Comparison of ENCODE assay signal across 8 cellular contexts in genomic region chr12:48972213-48973021, GRCh38. TPM values are rescaled to one million over a fixed set of nuclear protein-coding genes. Genes with fewer than 3 reads are reported as not detected.
A peak's percentile ranks its signal among the peaks of the same experiment; 100 is the strongest.
DNase-seq lines count a peak whose midpoint lies in the region; ATAC-seq and TF ChIP-seq lines count a peak whose summit lies in the region.

No MANE protein-coding gene starts in this region.

- H3F3A ChIP-seq in GM23338 (replicated peaks; ENCODE audit: low read depth): peaks cover 20% of the 10 kb centered on the region; the same call in 1 of the 2 replicates

- POLR2A ChIA-PET in A673 (lab: Charles Lee; ENCODE audit: low non-redundant PET): no interaction called here
- POLR2A ChIA-PET in OCI-LY7 (lab: Charles Lee): interaction anchor here (0.6 kb wide), 1 partner anchor 120 kb away, joined by 4 read pairs; the partner anchor contains the start of gene DDX23

- H3K36me3 ChIP-seq in A673 (ENCODE audit: insufficient read depth, low read length, poor library complexity, severe bottlenecking) (no peaks in the 10 kb centered on the region), GM23338 (ENCODE audit: insufficient read depth) (no peaks in the 10 kb centered on the region), iPS-15b (ENCODE audit: control insufficient read depth, insufficient read depth, low read length) (no peaks in the 10 kb centered on the region), OCI-LY7 (ENCODE audit: insufficient read depth, low read length) (no peaks in the 10 kb centered on the region)

- peak overlapping the region; percentile 60 for H3K4me3 Mint-ChIP-seq in GM23338

- H3K4me3 ChIP-seq in A673 (ENCODE audit: low read depth, low read length, poor library complexity, severe bottlenecking) (peak overlapping the region; percentile 46), GM23338 (peak overlapping the region; percentile 55), iPS-15b (ENCODE audit: low read depth, low read length) (peak overlapping the region; percentile 56), OCI-LY7 (ENCODE audit: low read depth, low read length, poor library complexity, severe bottlenecking) (no peak overlapping the region)

- H3K27ac ChIP-seq in A673 (ENCODE audit: low read depth, low read length, poor library complexity, severe bottlenecking) (no peak overlapping the region), GM23338 (ENCODE audit: low read depth) (no peak overlapping the region), OCI-LY7 (ENCODE audit: low read depth, low read length, poor library complexity, severe bottlenecking) (no peak overlapping the region)

- H2AFZ ChIP-seq in GM23338 (no peak overlapping the region), OCI-LY7 (ENCODE audit: low read length) (no peak overlapping the region)

- no peaks in the 10 kb centered on the region for H3K9me3 ChIP-seq in A673 (ENCODE audit: low read depth, low read length, poor library complexity, severe bottlenecking)
- H3K9me3 ChIP-seq in iPS-15b (ENCODE audit: control insufficient read depth, insufficient read depth, low read length): no peaks in the 10 kb centered on the region
- H3K9me3 ChIP-seq in OCI-LY7 (ENCODE audit: low read length): no peaks in the 10 kb centered on the region

- no peaks in the 10 kb centered on the region; the same call in 2 of the 3 replicates for H3K9me3 Mint-ChIP-seq in GM23338

- H3K27me3 ChIP-seq in A673 (replicated peaks; ENCODE audit: insufficient read depth, low read depth, low read length, poor library complexity): peaks cover 50% of the 10 kb centered on the region
- H3K27me3 ChIP-seq in GM23338 (ENCODE audit: insufficient read depth): peaks cover 100% of the 10 kb centered on the region
- peaks cover 93% of the 10 kb centered on the region for H3K27me3 ChIP-seq in iPS-15b (ENCODE audit: control insufficient read depth, insufficient read depth, low read length)

- DNase-seq in A673 (ENCODE audit: low spot score) (no peak), GM23338 (ENCODE audit: low spot score) (peak; percentile 38), T1000 (lab: John Stamatoyannopoulos, UW) (peak; percentile 89), OCI-LY7 (ENCODE audit: low spot score) (no peak), NCI-H2107 (lab: John Stamatoyannopoulos, UW) (no peak)

- peaks cover 20% of the 10 kb centered on the region for H4K20me1 ChIP-seq in GM23338 (replicated peaks; ENCODE audit: insufficient read depth)
- no peaks in the 10 kb centered on the region for H4K20me1 ChIP-seq in OCI-LY7 (ENCODE audit: insufficient read depth, low read length)

- H3K27ac Mint-ChIP-seq in GM23338: no peak overlapping the region

- CTCF ChIA-PET in A673 (lab: Charles Lee): interaction anchor here (0.8 kb wide), 1 partner anchor 15 kb away, joined by 4 read pairs; the partner anchor contains the start of gene ARF3
- CTCF ChIA-PET in OCI-LY7 (lab: Charles Lee; ENCODE audit: unreplicated experiment): no interaction called here

- H3K79me2 ChIP-seq in GM23338 (replicated peaks; ENCODE audit: insufficient read depth) (no peaks in the 10 kb centered on the region), OCI-LY7 (ENCODE audit: insufficient read depth, low read depth, low read length) (no peaks in the 10 kb centered on the region)

- H3K4me1 Mint-ChIP-seq in GM23338: peaks cover 44% of the 10 kb centered on the region

- TF ChIP-seq CTCF in A673 (conservative IDR thresholded peaks at IDR 0.05; ENCODE audit: low read depth, low read length): no peak
- peak; percentile 33 to 52 for TF ChIP-seq CTCF in GM23338 (conservative IDR thresholded peaks at IDR 0.05; ENCODE audit: low read depth in 2 of 2)
- TF ChIP-seq CTCF in OCI-LY7 (conservative IDR thresholded peaks at IDR 0.05; ENCODE audit: low read length): no peak

- no peaks in the 10 kb centered on the region for H3K9me2 ChIP-seq in GM23338 (ENCODE audit: insufficient read depth)
- no peaks in the 10 kb centered on the region for H3K9me2 ChIP-seq in OCI-LY7 (ENCODE audit: insufficient read depth, low read length)

- no peaks in the 10 kb centered on the region; the same call in 1 of the 3 replicates for H3K36me3 Mint-ChIP-seq in GM23338 (ENCODE audit: low read depth)

- intact Hi-C loops in A673 (cut with micrococcal nuclease; ENCODE audit: unreplicated experiment): no loop called here
- intact Hi-C loops in OCI-LY7 (cut with micrococcal nuclease; ENCODE audit: unreplicated experiment): no loop called here

- peaks cover 100% of the 10 kb centered on the region for H3K27me3 Mint-ChIP-seq in GM23338 (ENCODE audit: insufficient read depth, low read depth, poor library complexity)

- H3K9ac ChIP-seq in iPS-15b (ENCODE audit: low read depth, low read length): no peak overlapping the region

- H3K4me1 ChIP-seq in A673 (ENCODE audit: insufficient read depth, low read length, poor library complexity, severe bottlenecking) (peaks cover 16% of the 10 kb centered on the region), GM23338 (ENCODE audit: insufficient read depth) (peaks cover 41% of the 10 kb centered on the region), iPS-15b (ENCODE audit: control insufficient read depth, insufficient read depth, low read length) (peaks cover 20% of the 10 kb centered on the region), OCI-LY7 (ENCODE audit: insufficient read depth, low read length, poor library complexity, severe bottlenecking) (peaks cover under 1% of the 10 kb centered on the region)

- ATAC-seq in GM23338: peak; percentile 3; the same call in 2 of the 3 replicates
- no peak for ATAC-seq in HG03565 (IDR thresholded peaks at IDR 0.05; ENCODE audit: unreplicated experiment)
- no peak for ATAC-seq in HG03571 (IDR thresholded peaks at IDR 0.05; ENCODE audit: unreplicated experiment)

- peak overlapping the region; percentile 88 for H3K4me2 ChIP-seq in GM23338
- no peak overlapping the region for H3K4me2 ChIP-seq in OCI-LY7 (ENCODE audit: low read length)

- BruUV-seq in A673 (replicated peaks; lab: Mats Ljungman, UMichigan) (no TSS peak), OCI-LY7 (replicated peaks; lab: Mats Ljungman, UMichigan) (no TSS peak)

TF ChIP-seq in GM23338, 12 proteins besides CTCF, POLR2A, EP300 and RAD21:
- TF ChIP-seq CREB1 (CRISPR knock-in tag; IDR thresholded peaks at IDR 0.05; ENCODE audit: low read depth) (no peak), EZH2phosphoT487 (IDR thresholded peaks at IDR 0.05; ENCODE audit: unreplicated experiment) (peak; percentile 55), ZNF114 (CRISPR knock-in tag; IDR thresholded peaks at IDR 0.05) (no peak), EZH2 (IDR thresholded peaks at IDR 0.05; ENCODE audit: low read depth, unreplicated experiment) (peak; percentile 74)

RNA-seq across cellular contexts. Expression of gene WNT10B, which starts 0.9 kb away (rescaled TPM):
- 0.17 and 0.50 TPM in 2 replicates for total RNA-seq in A673 (2021)
- 0.50 TPM in 1 of 2 replicates, not detected in the other for total RNA-seq in GM23338 (2014; rRNA removed; shearing (Covaris generic))
- polyA plus RNA-seq in GM23338 (2016; fragmentation: Nextera tagmentation; extraction: Ambion mirVana): not detected in 2 replicates
- total RNA-seq in OCI-LY7 (2014; rRNA removed; shearing (Covaris generic)): not detected in 2 replicates
- not detected in 2 replicates for total RNA-seq in OCI-LY7 (2022)

RNA-seq across cellular contexts. Expression of gene WNT1, which starts 5.7 kb away (rescaled TPM):
- total RNA-seq in A673 (2021) (not detected in 2 replicates), OCI-LY7 (2022) (not detected in 2 replicates)
- total RNA-seq in GM23338 (2014; rRNA removed; shearing (Covaris generic)): not detected in 2 replicates
- not detected in 2 replicates for polyA plus RNA-seq in GM23338 (2016; fragmentation: Nextera tagmentation; extraction: Ambion mirVana)
- not detected in 2 replicates for total RNA-seq in OCI-LY7 (2014; rRNA removed; shearing (Covaris generic))

RNA-seq across cellular contexts. Expression of gene ARF3, which starts 15.1 kb away (rescaled TPM):
- 183 and 196 TPM in 2 replicates for total RNA-seq in A673 (2021)
- 125 and 130 TPM in 2 replicates for total RNA-seq in GM23338 (2014; rRNA removed; shearing (Covaris generic))
- 53.9 and 57.0 TPM in 2 replicates for polyA plus RNA-seq in GM23338 (2016; fragmentation: Nextera tagmentation; extraction: Ambion mirVana)
- 41.2 and 42.9 TPM in 2 replicates for total RNA-seq in OCI-LY7 (2014; rRNA removed; shearing (Covaris generic))
- total RNA-seq in OCI-LY7 (2022): 106 and 133 TPM in 2 replicates

RNA-seq across cellular contexts. Expression of gene DDN, which starts 26.8 kb away (rescaled TPM):
- total RNA-seq in A673 (2021): 2.7 and 2.9 TPM in 2 replicates
- 0.04 and 0.10 TPM in 2 replicates for total RNA-seq in GM23338 (2014; rRNA removed; shearing (Covaris generic))
- 0.12 TPM in 1 of 2 replicates, not detected in the other for polyA plus RNA-seq in GM23338 (2016; fragmentation: Nextera tagmentation; extraction: Ambion mirVana)
- 0.13 and 0.23 TPM in 2 replicates for total RNA-seq in OCI-LY7 (2014; rRNA removed; shearing (Covaris generic))
- 0.18 TPM in 1 of 2 replicates, not detected in the other for total RNA-seq in OCI-LY7 (2022)

RNA-seq across cellular contexts. Expression of gene PRKAG1, which starts 46.2 kb away (rescaled TPM):
- total RNA-seq in A673 (2021) (50.7 and 59.6 TPM in 2 replicates), OCI-LY7 (2022) (41.5 and 45.9 TPM in 2 replicates)
- total RNA-seq in GM23338 (2014; rRNA removed; shearing (Covaris generic)): 27.2 and 35.4 TPM in 2 replicates
- polyA plus RNA-seq in GM23338 (2016; fragmentation: Nextera tagmentation; extraction: Ambion mirVana): 19.1 and 19.9 TPM in 2 replicates
- total RNA-seq in OCI-LY7 (2014; rRNA removed; shearing (Covaris generic)): 22.8 and 23.6 TPM in 2 replicates

Comparison
In these comparisons a context has a peak if more than half of its experiments do, and no peak if none do; other contexts are left out.
1. DNase-seq: peak in GM23338 (single experiment) and T1000 (single experiment); none in A673 (single experiment), OCI-LY7 (single experiment) and NCI-H2107 (single experiment).
2. CTCF ChIP-seq: peak in GM23338 (2 of 2); none in A673 (single experiment) and OCI-LY7 (single experiment).